8 cellular contexts compared by ENCODE assay signal in the genomic region with DNA sequence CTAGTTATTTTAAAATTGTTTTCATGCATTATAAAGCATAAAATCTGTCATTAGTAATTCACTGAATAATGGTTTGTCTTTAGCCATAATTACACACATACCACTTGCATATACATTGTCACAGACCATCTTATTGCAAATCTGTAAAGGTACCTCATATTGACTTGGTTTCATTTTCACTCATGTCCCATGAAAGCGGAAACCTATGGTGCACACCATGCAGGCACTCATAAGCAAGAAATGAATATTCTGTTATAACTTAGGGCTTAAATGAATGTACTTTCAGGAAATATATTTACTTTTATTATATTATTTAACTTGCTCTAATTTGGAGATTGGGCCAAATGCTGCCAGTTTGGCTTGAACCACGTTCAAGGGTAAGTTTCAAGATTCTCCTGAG. TPM values are rescaled to one million over a fixed set of nuclear protein-coding genes. Genes with fewer than 3 reads are reported as not detected.
DNase-seq lines count a peak whose midpoint lies in the region; ATAC-seq and TF ChIP-seq lines count a peak whose summit lies in the region.

No MANE protein-coding gene starts in this region.

- 98% methylated on average over 2 of the region's 2 CpGs for WGBS in prostate gland

- TF ChIP-seq CTCF in prostate gland (IDR thresholded peaks at IDR 0.05) (no peak), tibial artery (IDR thresholded peaks at IDR 0.05) (no peak)

- peak overlapping the region; percentile 66 for H3K4me3 Mint-ChIP-seq in activated naive CD8-positive, alpha-beta T cell

- DNase-seq in prostate gland (ENCODE audit: low spot score): no peak
- DNase-seq in AML-193 (lab: John Stamatoyannopoulos, UW): no peak
- DNase-seq in tibial artery: no peak
- DNase-seq in NCI-H510A treated with DMSO at 0.1 percent for 48 hours (lab: John Stamatoyannopoulos, UW): no peak

- H3K9me3 ChIP-seq in prostate gland (no peaks in the 10 kb centered on the region), tibial artery (no peaks in the 10 kb centered on the region)

- peak overlapping the region; percentile 76 for H3K27ac Mint-ChIP-seq in activated naive CD8-positive, alpha-beta T cell

- TF ChIP-seq POLR2A in prostate gland (IDR thresholded peaks at IDR 0.05): no peak

- intact Hi-C loops in prostate gland (cut with DNase I) (no loop called here), tibial artery (cut with DNase I; ENCODE audit: low total_unique reads) (no loop called here)

- no peaks in the 10 kb centered on the region for H3K4me1 ChIP-seq in prostate gland (replicated peaks)
- H3K4me1 ChIP-seq in tibial artery: peaks cover 0 to 5% (median 3%) of the 10 kb centered on the region in 4 donors

- H3K36me3 ChIP-seq in prostate gland (no peaks in the 10 kb centered on the region), tibial artery (no peaks in the 10 kb centered on the region)

- H3K4me1 Mint-ChIP-seq in activated naive CD8-positive, alpha-beta T cell (ENCODE audit: low read depth): peaks cover 49% of the 10 kb centered on the region

- H3K9me3 Mint-ChIP-seq in activated naive CD8-positive, alpha-beta T cell (ENCODE audit: low read depth): no peaks in the 10 kb centered on the region

- no peaks in the 10 kb centered on the region for H3K36me3 Mint-ChIP-seq in activated naive CD8-positive, alpha-beta T cell

- H3K4me3 ChIP-seq in prostate gland (no peak overlapping the region), tibial artery (no peak overlapping the region)

- H3K27me3 ChIP-seq in prostate gland (replicated peaks; ENCODE audit: insufficient read depth) (no peaks in the 10 kb centered on the region), tibial artery (no peaks in the 10 kb centered on the region)

- H3K27ac ChIP-seq in prostate gland (no peak overlapping the region), tibial artery (no peak overlapping the region)

- ATAC-seq in GM18502 (IDR thresholded peaks at IDR 0.05; ENCODE audit: poor library complexity, unreplicated experiment) (peak; percentile 99), GM19468 (IDR thresholded peaks at IDR 0.05; ENCODE audit: extremely low read depth, unreplicated experiment) (peak; percentile 99), HG03139 (IDR thresholded peaks at IDR 0.05; ENCODE audit: unreplicated experiment) (peak; percentile 99)

- H3K27me3 Mint-ChIP-seq in activated naive CD8-positive, alpha-beta T cell: no peaks in the 10 kb centered on the region

RNA-seq across cellular contexts. Expression of gene STK17B, which starts 29.2 kb away (rescaled TPM):
- total RNA-seq in prostate gland: 10 to 100 TPM; 24.6 to 25.0 TPM
